Comparison of ENCODE assay signal across 17 cellular contexts in genomic region chr14:44798386-44799242, GRCh38.
"Had no signal": no experiment of that assay in that cellular context is flagged by ENCODE, and none has a peak within 500 bp of the region (broad histone marks: within the 10 kb centered on the region; RNA-seq: fewer than 3 reads in every experiment).

No MANE protein-coding gene starts in this region.

- H3K27ac ChIP-seq: adrenal gland, colonic mucosa, esophagus squamous epithelium, foreskin keratinocyte had no signal

- H3K9me3 ChIP-seq: adrenal gland, colonic mucosa, esophagus squamous epithelium had no signal

- H3K36me3 ChIP-seq: adrenal gland, colonic mucosa, esophagus squamous epithelium had no signal

- DNase-seq: activated CD4-positive, alpha-beta T cell treated with anti-CD3 and anti-CD28 coated beads, Interleukin-2, amount 50 U/mL, for 48 hours; activated CD4-positive, CD25-positive, alpha-beta regulatory T cell treated with anti-CD3 and anti-CD28 coated beads, Interleukin-2, amount 50 U/mL, for 72 hours; activated CD8-positive, alpha-beta memory T cell treated with anti-CD3 and anti-CD28 coated beads, Interleukin-2, amount 10 ng/mL, durations not matched to agents 7 days and 5 days; activated T-cell treated with anti-CD3 and anti-CD28 coated beads, Interleukin-2, amount 50 U/mL, for 1 hour; adrenal gland; caudate nucleus; colonic mucosa; effector CD4-positive, alpha-beta T cell; esophagus squamous epithelium; foreskin keratinocyte; glutamatergic neuron; natural killer cell; stimulated activated CD4-positive, alpha-beta T cell treated with anti-CD3 and anti-CD28 coated beads, Interleukin-15, amount 100 ng/mL, for 24 hours; stimulated activated CD4-positive, alpha-beta T cell treated with anti-CD3 and anti-CD28 coated beads, Interleukin-4, amount 100 ng/mL, for 1 hour; stimulated activated naive CD4-positive, alpha-beta T cell; trophoblast cell had no signal

- H3K27me3 ChIP-seq: adrenal gland, colonic mucosa, esophagus squamous epithelium, foreskin keratinocyte had no signal

- H3K4me3 ChIP-seq: adrenal gland, colonic mucosa, esophagus squamous epithelium had no signal

- H3K4me1 ChIP-seq: adrenal gland, colonic mucosa, esophagus squamous epithelium, foreskin keratinocyte had no signal

- ATAC-seq: activated CD8-positive, alpha-beta memory T cell treated with anti-CD3 and anti-CD28 coated beads, Interleukin-2, amount 10 ng/mL, durations not matched to agents 7 days and 5 days; foreskin keratinocyte; left lobe of liver; natural killer cell had no signal
